30 cellular contexts compared by ENCODE assay signal in the genomic region with DNA sequence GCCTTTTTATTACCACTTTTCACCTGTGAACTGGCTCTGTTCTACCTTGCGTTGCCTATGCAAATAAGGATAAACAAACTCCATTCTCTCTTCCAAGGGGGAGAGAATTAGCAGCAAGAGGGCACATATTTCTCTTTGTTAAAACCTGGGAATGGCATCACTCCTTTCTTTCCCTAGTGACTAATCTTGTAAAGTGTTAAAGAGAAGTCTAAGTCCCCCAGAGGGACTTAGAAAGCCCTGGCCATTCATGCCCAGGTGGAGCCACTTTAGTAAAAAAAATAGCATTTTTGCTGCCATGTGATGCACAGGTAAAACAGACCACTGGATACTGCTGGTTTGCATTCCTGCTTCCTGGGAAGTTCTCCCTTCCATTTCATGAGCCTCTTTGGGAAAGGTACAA.
"Had no signal": no experiment of that assay in that cellular context is flagged by ENCODE, and none has a peak within 500 bp of the region (broad histone marks: within the 10 kb centered on the region; RNA-seq: fewer than 3 reads in every experiment).

No MANE protein-coding gene starts in this region.

- H3K27ac Mint-ChIP-seq: activated CD4-positive, alpha-beta memory T cell treated with anti-CD3 and anti-CD28 coated beads for 36 hours; activated CD4-positive, alpha-beta T cell treated with anti-CD3 and anti-CD28 coated beads, Interleukin-2, amount 10 ng/mL, durations not matched to agents 24 days and 14 days; activated naive CD4-positive, alpha-beta T cell treated with anti-CD3 and anti-CD28 coated beads for 36 hours; activated naive CD8-positive, alpha-beta T cell treated with anti-CD3 and anti-CD28 coated beads for 36 hours; activated T-helper 1 cell treated with anti-CD3 and anti-CD28 coated beads, Interleukin-12 subunit alpha, Interleukin-12 subunit beta, Interleukin-2, Interleukin-4 antibody, amounts not matched to agents 30 ng/mL and 10 ng/mL and 1 ng/mL, durations not matched to agents 14 hours and 24 hours and 36 hours; immature natural killer cell; stimulated activated naive B cell treated with anti-CD40 and anti-IgM and Interleukin-4, amounts not matched to agents 10 μg/mL and 1 μg/mL and 100 μg/mL, for 72 hours; T-helper 1 cell treated with Interleukin-12 subunit alpha and Interleukin-12 subunit beta and Interleukin-4 antibody, amounts not matched to agents 30 μg/mL and 1 μg/mL, for 36 hours had no signal

- H3K4me1 ChIP-seq: ascending aorta, suprapubic skin, tibial nerve had no signal

- ATAC-seq: esophagus mucosa; left colon; naive thymus-derived CD8-positive, alpha-beta T cell; right cardiac atrium; stimulated activated naive B cell treated with anti-CD40 and anti-IgM and Interleukin-4, amounts not matched to agents 10 μg/mL and 1 μg/mL and 100 μg/mL, for 72 hours had no signal

- H3K9me3 Mint-ChIP-seq: activated CD4-positive, alpha-beta memory T cell treated with anti-CD3 and anti-CD28 coated beads for 36 hours; activated naive CD8-positive, alpha-beta T cell treated with anti-CD3 and anti-CD28 coated beads for 36 hours; immature natural killer cell; T-helper 1 cell treated with Interleukin-12 subunit alpha and Interleukin-12 subunit beta and Interleukin-4 antibody, amounts not matched to agents 30 μg/mL and 1 μg/mL, for 36 hours had no signal

- H3K27me3 ChIP-seq: ascending aorta, brain microvascular endothelial cell, suprapubic skin, tibial nerve had no signal

- H3K27me3 Mint-ChIP-seq: activated CD4-positive, alpha-beta memory T cell treated with anti-CD3 and anti-CD28 coated beads for 36 hours; activated CD4-positive, alpha-beta T cell treated with anti-CD3 and anti-CD28 coated beads, Interleukin-2, amount 10 ng/mL, durations not matched to agents 24 days and 14 days; activated naive CD8-positive, alpha-beta T cell treated with anti-CD3 and anti-CD28 coated beads for 36 hours; naive thymus-derived CD8-positive, alpha-beta T cell; stimulated activated naive B cell treated with anti-CD40 and anti-IgM and Interleukin-4, amounts not matched to agents 10 μg/mL and 1 μg/mL and 100 μg/mL, for 72 hours had no signal

- H3K9me3 ChIP-seq: ascending aorta, suprapubic skin, tibial nerve had no signal

- H3K4me3 Mint-ChIP-seq: activated CD4-positive, alpha-beta memory T cell treated with anti-CD3 and anti-CD28 coated beads for 36 hours; activated CD4-positive, alpha-beta T cell treated with anti-CD3 and anti-CD28 coated beads, Interleukin-2, amount 10 ng/mL, durations not matched to agents 24 days and 14 days; activated naive CD4-positive, alpha-beta T cell treated with anti-CD3 and anti-CD28 coated beads for 36 hours; activated naive CD8-positive, alpha-beta T cell treated with anti-CD3 and anti-CD28 coated beads for 36 hours; activated T-helper 1 cell treated with anti-CD3 and anti-CD28 coated beads, Interleukin-12 subunit alpha, Interleukin-12 subunit beta, Interleukin-2, Interleukin-4 antibody, amounts not matched to agents 30 ng/mL and 10 ng/mL and 1 ng/mL, durations not matched to agents 14 hours and 24 hours and 36 hours; immature natural killer cell; naive thymus-derived CD8-positive, alpha-beta T cell; stimulated activated naive B cell treated with anti-CD40 and anti-IgM and Interleukin-4, amounts not matched to agents 10 μg/mL and 1 μg/mL and 100 μg/mL, for 72 hours; T-helper 1 cell treated with Interleukin-12 subunit alpha and Interleukin-12 subunit beta and Interleukin-4 antibody, amounts not matched to agents 30 μg/mL and 1 μg/mL, for 36 hours had no signal

- H3K27ac ChIP-seq: ascending aorta, brain microvascular endothelial cell, suprapubic skin, tibial nerve, VCaP had no signal

- DNase-seq: activated CD4-positive, alpha-beta memory T cell treated with anti-CD3 and anti-CD28 coated beads for 36 hours; activated CD4-positive, alpha-beta T cell treated with anti-CD3 and anti-CD28 coated beads, Interleukin-2, amount 10 ng/mL, durations not matched to agents 24 days and 14 days; activated CD4-positive, CD25-positive, alpha-beta regulatory T cell treated with anti-CD3 and anti-CD28 coated beads, Interleukin-2, amount 50 U/mL, for 72 hours; activated CD8-positive, alpha-beta memory T cell treated with anti-CD3 and anti-CD28 coated beads, Interleukin-2, amount 50 U/mL, for 4 hours; activated effector memory CD4-positive, alpha-beta T cell treated with anti-CD3 and anti-CD28 coated beads, Interleukin-2, amount 50 U/mL, for 16 hours; activated naive CD4-positive, alpha-beta T cell treated with anti-CD3 and anti-CD28 coated beads for 36 hours; activated naive CD8-positive, alpha-beta T cell treated with anti-CD3 and anti-CD28 coated beads for 36 hours; activated T-cell treated with anti-CD3 and anti-CD28 coated beads, Interleukin-2, amount 50 U/mL, for 1 hour; brain microvascular endothelial cell; cortex of kidney; foreskin fibroblast; head of caudate nucleus; hippocampal formation; immature natural killer cell; kidney; left colon; midbrain; naive thymus-derived CD8-positive, alpha-beta T cell; right cardiac atrium; stimulated activated CD4-positive, alpha-beta T cell treated with anti-CD3 and anti-CD28 coated beads, Interleukin-15, amount 100 ng/mL, for 24 hours; stimulated activated CD4-positive, alpha-beta T cell treated with anti-CD3 and anti-CD28 coated beads, Interleukin-2, amount 100 ng/mL, for 24 hours; stimulated activated naive B cell treated with anti-CD40 and anti-IgM and Interleukin-4, amounts not matched to agents 10 μg/mL and 1 μg/mL and 100 μg/mL, for 72 hours; T-helper 9 cell had no signal

- H3K4me3 ChIP-seq: ascending aorta, suprapubic skin, tibial nerve had no signal

- H3K4me1 Mint-ChIP-seq: activated CD4-positive, alpha-beta T cell treated with anti-CD3 and anti-CD28 coated beads, Interleukin-2, amount 10 ng/mL, durations not matched to agents 24 days and 14 days; stimulated activated naive B cell treated with anti-CD40 and anti-IgM and Interleukin-4, amounts not matched to agents 10 μg/mL and 1 μg/mL and 100 μg/mL, for 72 hours had no signal
